In genomic region chr2:74700643-74701377, GRCh38 we compare ENCODE assay signal across 30 cellular contexts. TPM values are rescaled to one million over a fixed set of nuclear protein-coding genes. Genes with fewer than 3 reads are reported as not detected.
"Had no signal": no experiment of that assay in that cellular context is flagged by ENCODE, and none has a peak within 500 bp of the region (broad histone marks: within the 10 kb centered on the region; RNA-seq: fewer than 3 reads in every experiment).

No MANE protein-coding gene starts in this region.

- H3K4me2 ChIP-seq: smooth muscle cell had no signal

- H3K27ac Mint-ChIP-seq: activated CD4-positive, alpha-beta memory T cell treated with anti-CD3 and anti-CD28 coated beads, Interleukin-2, amount 10 ng/mL, durations not matched to agents 7 days and 5 days; activated CD4-positive, alpha-beta T cell treated with anti-CD3 and anti-CD28 coated beads, Interleukin-2, amount 10 ng/mL, durations not matched to agents 24 days and 14 days; activated naive CD4-positive, alpha-beta T cell treated with anti-CD3 and anti-CD28 coated beads for 36 hours; activated naive CD8-positive, alpha-beta T cell treated with anti-CD3 and anti-CD28 coated beads, Interleukin-2, amount 10 ng/mL, durations not matched to agents 7 days and 5 days; activated T-cell treated with anti-CD3 and anti-CD28 coated beads, Interleukin-2, amount 50 U/mL, for 72 hours; effector memory CD8-positive, alpha-beta T cell; memory B cell; natural killer cell treated with Interleukin-12 subunit alpha and Interleukin-12 subunit beta and Interleukin-15 and Interleukin-18, amount 100 ng/mL, for 72 hours; stimulated activated memory B cell treated with anti-CD40 and anti-IgM and Interleukin-4, amounts not matched to agents 10 μg/mL and 1 μg/mL and 100 μg/mL, for 72 hours had no signal

- H3K4me1 ChIP-seq: colonic mucosa, stomach, suprapubic skin, tibial nerve had no signal

- H3K4me3 Mint-ChIP-seq: activated CD4-positive, alpha-beta memory T cell treated with anti-CD3 and anti-CD28 coated beads, Interleukin-2, amount 10 ng/mL, durations not matched to agents 7 days and 5 days; activated CD4-positive, alpha-beta T cell treated with anti-CD3 and anti-CD28 coated beads, Interleukin-2, amount 10 ng/mL, durations not matched to agents 24 days and 14 days; activated naive CD4-positive, alpha-beta T cell treated with anti-CD3 and anti-CD28 coated beads for 36 hours; activated naive CD8-positive, alpha-beta T cell treated with anti-CD3 and anti-CD28 coated beads, Interleukin-2, amount 10 ng/mL, durations not matched to agents 7 days and 5 days; activated T-cell treated with anti-CD3 and anti-CD28 coated beads, Interleukin-2, amount 50 U/mL, for 72 hours; effector memory CD8-positive, alpha-beta T cell; memory B cell; natural killer cell treated with Interleukin-12 subunit alpha and Interleukin-12 subunit beta and Interleukin-15 and Interleukin-18, amount 100 ng/mL, for 72 hours; stimulated activated memory B cell treated with anti-CD40 and anti-IgM and Interleukin-4, amounts not matched to agents 10 μg/mL and 1 μg/mL and 100 μg/mL, for 72 hours had no signal

- DNase-seq: activated CD4-positive, alpha-beta memory T cell treated with anti-CD3 and anti-CD28 coated beads, Interleukin-2, amount 10 ng/mL, durations not matched to agents 7 days and 5 days; activated CD4-positive, alpha-beta T cell treated with anti-CD3 and anti-CD28 coated beads, Interleukin-2, amount 10 ng/mL, durations not matched to agents 24 days and 14 days; activated effector memory CD4-positive, alpha-beta T cell treated with Interleukin-2 at 50 U/mL for 16 hours; activated naive CD4-positive, alpha-beta T cell treated with anti-CD3 and anti-CD28 coated beads for 36 hours; activated naive CD8-positive, alpha-beta T cell treated with anti-CD3 and anti-CD28 coated beads, Interleukin-2, amount 10 ng/mL, durations not matched to agents 7 days and 5 days; activated T-cell treated with anti-CD3 and anti-CD28 coated beads, Interleukin-2, amount 50 U/mL, for 72 hours; amniotic stem cell; colonic mucosa; dorsolateral prefrontal cortex; effector memory CD8-positive, alpha-beta T cell; gastrocnemius medialis; head of caudate nucleus; hypothalamus; left colon; ovary; stimulated activated CD4-positive, alpha-beta T cell treated with anti-CD3 and anti-CD28 coated beads, Interleukin-15, amount 100 ng/mL, for 24 hours; stomach had no signal

- H3K27me3 Mint-ChIP-seq: effector memory CD8-positive, alpha-beta T cell; memory B cell; stimulated activated memory B cell treated with anti-CD40 and anti-IgM and Interleukin-4, amounts not matched to agents 10 μg/mL and 1 μg/mL and 100 μg/mL, for 72 hours had no signal

- H3K36me3 ChIP-seq: colonic mucosa, gastrocnemius medialis, neutrophil, ovary, stomach, suprapubic skin had no signal

- H3K4me3 ChIP-seq: colonic mucosa, dorsolateral prefrontal cortex, gastrocnemius medialis, ovary, smooth muscle cell, stomach, suprapubic skin, tibial nerve had no signal

- H3K27me3 ChIP-seq: colonic mucosa, gastrocnemius medialis, ovary, suprapubic skin, tibial nerve had no signal

- H3K4me1 Mint-ChIP-seq: activated CD4-positive, alpha-beta memory T cell treated with anti-CD3 and anti-CD28 coated beads, Interleukin-2, amount 10 ng/mL, durations not matched to agents 7 days and 5 days; activated naive CD8-positive, alpha-beta T cell treated with anti-CD3 and anti-CD28 coated beads, Interleukin-2, amount 10 ng/mL, durations not matched to agents 7 days and 5 days had no signal

- H3K27ac ChIP-seq: dorsolateral prefrontal cortex, neutrophil, ovary, stomach, suprapubic skin, tibial nerve, VCaP had no signal

- ATAC-seq: activated CD4-positive, CD25-positive, alpha-beta regulatory T cell treated with anti-CD3 and anti-CD28 coated beads, Interleukin-2, amount 50 U/mL, for 24 hours; activated T-cell treated with anti-CD3 and anti-CD28 coated beads, Interleukin-2, amount 50 U/mL, for 72 hours; effector memory CD8-positive, alpha-beta T cell; esophagus mucosa; gastrocnemius medialis; left colon; natural killer cell treated with Interleukin-12 subunit alpha and Interleukin-12 subunit beta and Interleukin-15 and Interleukin-18, amount 100 ng/mL, for 72 hours; sciatic nerve; stimulated activated memory B cell treated with anti-CD40 and anti-IgM and Interleukin-4, amounts not matched to agents 10 μg/mL and 1 μg/mL and 100 μg/mL, for 72 hours had no signal

- H3K9me3 ChIP-seq: colonic mucosa, gastrocnemius medialis, neutrophil, ovary, stomach, suprapubic skin, tibial nerve had no signal

- H3K36me3 Mint-ChIP-seq: activated naive CD8-positive, alpha-beta T cell treated with anti-CD3 and anti-CD28 coated beads, Interleukin-2, amount 10 ng/mL, durations not matched to agents 7 days and 5 days; natural killer cell treated with Interleukin-12 subunit alpha and Interleukin-12 subunit beta and Interleukin-15 and Interleukin-18, amount 100 ng/mL, for 72 hours had no signal

- H3K9me3 Mint-ChIP-seq: activated CD4-positive, alpha-beta memory T cell treated with anti-CD3 and anti-CD28 coated beads, Interleukin-2, amount 10 ng/mL, durations not matched to agents 7 days and 5 days; activated CD4-positive, alpha-beta T cell treated with anti-CD3 and anti-CD28 coated beads, Interleukin-2, amount 10 ng/mL, durations not matched to agents 24 days and 14 days; activated naive CD4-positive, alpha-beta T cell treated with anti-CD3 and anti-CD28 coated beads for 36 hours; activated naive CD8-positive, alpha-beta T cell treated with anti-CD3 and anti-CD28 coated beads, Interleukin-2, amount 10 ng/mL, durations not matched to agents 7 days and 5 days; activated T-cell treated with anti-CD3 and anti-CD28 coated beads, Interleukin-2, amount 50 U/mL, for 72 hours; effector memory CD8-positive, alpha-beta T cell; memory B cell; natural killer cell treated with Interleukin-12 subunit alpha and Interleukin-12 subunit beta and Interleukin-15 and Interleukin-18, amount 100 ng/mL, for 72 hours; stimulated activated memory B cell treated with anti-CD40 and anti-IgM and Interleukin-4, amounts not matched to agents 10 μg/mL and 1 μg/mL and 100 μg/mL, for 72 hours had no signal

RNA-seq across cellular contexts. Expression of gene M1AP, which starts 52.7 kb away (rescaled TPM):
- total RNA-seq: activated CD4-positive, alpha-beta memory T cell treated with anti-CD3 and anti-CD28 coated beads, Interleukin-2, amount 10 ng/mL, durations not matched to agents 7 days and 5 days; activated CD4-positive, alpha-beta T cell treated with anti-CD3 and anti-CD28 coated beads, Interleukin-2, amount 10 ng/mL, durations not matched to agents 24 days and 14 days; activated naive CD8-positive, alpha-beta T cell treated with anti-CD3 and anti-CD28 coated beads, Interleukin-2, amount 10 ng/mL, durations not matched to agents 7 days and 5 days; activated T-cell treated with anti-CD3 and anti-CD28 coated beads, Interleukin-2, amount 50 U/mL, for 72 hours; endothelial cell of umbilical vein; natural killer cell treated with Interleukin-12 subunit alpha and Interleukin-12 subunit beta and Interleukin-15 and Interleukin-18, amount 100 ng/mL, for 72 hours; pulmonary artery endothelial cell had no signal
